Comparison of ENCODE assay signal across 11 cellular contexts in the genomic region with DNA sequence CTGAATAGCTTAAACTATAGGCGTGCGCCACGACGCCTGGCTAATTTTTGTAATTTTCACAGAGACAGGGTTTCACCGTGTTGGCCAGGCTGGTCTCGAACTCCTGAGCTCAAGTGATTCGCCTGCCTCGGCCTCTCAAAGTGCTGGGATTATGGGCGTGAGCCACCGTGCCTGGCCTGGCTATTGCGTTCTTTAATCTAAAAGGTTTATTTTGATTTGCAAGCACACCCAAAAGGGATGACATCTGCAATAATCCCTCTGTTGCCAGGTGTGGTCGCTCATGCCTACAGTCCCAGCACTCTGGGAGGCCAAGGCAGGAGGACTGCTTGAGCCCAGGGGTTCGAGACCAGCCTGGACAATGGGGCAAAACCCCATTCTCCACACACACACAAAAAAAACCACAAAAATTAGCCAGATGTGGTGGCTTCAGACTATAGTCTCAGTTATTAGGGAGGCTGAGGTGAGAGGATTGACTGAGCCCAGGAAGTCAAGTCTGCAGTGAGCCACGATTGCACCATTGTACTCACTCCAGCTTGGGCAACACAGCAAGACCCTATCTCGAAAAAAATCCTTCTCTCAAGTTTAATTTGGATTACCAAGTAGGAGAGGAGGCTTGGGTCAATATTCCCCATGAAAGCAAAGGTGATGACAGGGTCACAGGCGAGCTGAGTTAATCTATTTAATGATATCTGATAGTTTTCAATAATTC.
DNase-seq lines count a peak whose midpoint lies in the region; ATAC-seq and TF ChIP-seq lines count a peak whose summit lies in the region.
"Had no signal": no experiment of that assay in that cellular context is flagged by ENCODE, and none has a peak within 500 bp of the region (broad histone marks: within the 10 kb centered on the region; RNA-seq: fewer than 3 reads in every experiment).

No MANE protein-coding gene starts in this region.

- H3K36me3 ChIP-seq in SK-N-MC (ENCODE audit: insufficient read depth, low read length): peaks cover 15% of the 10 kb centered on the region
- H3K36me3 ChIP-seq in left ventricle myocardium inferior: peaks cover 19% of the 10 kb centered on the region
- H3K36me3 ChIP-seq in psoas muscle (ENCODE audit: insufficient read depth in 1 of 2, low read depth in 1 of 2): peaks cover 4 to 15% of the 10 kb centered on the region in 2 donors

- peak in 3 of 4 donors; percentile 20 to 22 (median 20) for ATAC-seq in psoas muscle
- ATAC-seq: effector memory CD8-positive, alpha-beta T cell had no signal

- no peak overlapping the region for H3K4me3 ChIP-seq in AG04450 (ENCODE audit: low read depth, low read length)
- peak overlapping the region; percentile 68 for H3K4me3 ChIP-seq in SK-N-MC
- peak overlapping the region; percentile 65 for H3K4me3 ChIP-seq in left ventricle myocardium inferior
- H3K4me3 ChIP-seq in psoas muscle: peak overlapping the region; percentile 75

- no peak for TF ChIP-seq CTCF in AG04450 (IDR thresholded peaks at IDR 0.05; ENCODE audit: low read depth, low read length)
- TF ChIP-seq CTCF in left ventricle myocardium inferior (IDR thresholded peaks at IDR 0.05; ENCODE audit: borderline replicate concordance): no peak
- TF ChIP-seq CTCF in psoas muscle (IDR thresholded peaks at IDR 0.05): no peak
- no peak for TF ChIP-seq CTCF in GM13976 (IDR thresholded peaks at IDR 0.05; ENCODE audit: borderline replicate concordance, control extremely low read depth, extremely low read depth, insufficient read depth, missing control alignments)

- H3K9me3 ChIP-seq in AG04450 (ENCODE audit: control insufficient read depth, insufficient read depth, low read length) (no peaks in the 10 kb centered on the region), SK-N-MC (ENCODE audit: low read depth, low read length) (no peaks in the 10 kb centered on the region), left ventricle myocardium inferior (replicated peaks) (no peaks in the 10 kb centered on the region), psoas muscle (no peaks in the 10 kb centered on the region)

- no peaks in the 10 kb centered on the region for H3K27me3 ChIP-seq in AG04450 (ENCODE audit: control insufficient read depth, insufficient read depth, low read length)
- H3K27me3 ChIP-seq in left ventricle myocardium inferior (ENCODE audit: low read depth): no peaks in the 10 kb centered on the region
- no peaks in the 10 kb centered on the region for H3K27me3 ChIP-seq in psoas muscle (ENCODE audit: insufficient read depth in 3 of 3, low read length in 2 of 3)

- H3K27ac ChIP-seq in AG04450 (ENCODE audit: low read depth, low read length) (peak overlapping the region; percentile 76), SK-N-MC (peak overlapping the region; percentile 80), left ventricle myocardium inferior (replicated peaks) (peak overlapping the region; percentile 85), psoas muscle (peak overlapping the region; percentile 92)

- POLR2A ChIA-PET in AG04450 (lab: Yijun Ruan, JAX): interaction anchor here (0.5 to 2.8 kb wide), 4 partner anchors 15 to 185 kb away, joined by 3 to 14 read pairs (median 6); no protein-coding TSS in a partner anchor

- no peak for DNase-seq in AG04450 (ENCODE audit: low read depth, low spot score)
- no peak for DNase-seq in SK-N-MC (ENCODE audit: low read depth, low spot score)
- no peak for DNase-seq in left ventricle myocardium inferior
- no peak for DNase-seq in psoas muscle
- DNase-seq in GM13976 (ENCODE audit: low spot score): no peak
- no peak for DNase-seq in hippocampal formation (lab: John Stamatoyannopoulos, UW)
- DNase-seq in stimulated activated CD4-positive, alpha-beta T cell treated with anti-CD3 and anti-CD28 coated beads, Interleukin-15, amount 100 ng/mL, for 24 hours: no peak
- no peak for DNase-seq in NK-92 treated with Interleukin-12 subunit alpha and Interleukin-12 subunit beta, amount 100 ng/mL, for 24 hours (lab: John Stamatoyannopoulos, UW)
- DNase-seq: activated CD8-positive, alpha-beta memory T cell treated with anti-CD3 and anti-CD28 coated beads, Interleukin-2, amount 50 U/mL, for 4 hours; effector memory CD8-positive, alpha-beta T cell; GDM1 had no signal

- peak overlapping the region; percentile 32 for H3K9ac ChIP-seq in SK-N-MC (ENCODE audit: insufficient read length)

- intact Hi-C loops in left ventricle myocardium inferior (cut with micrococcal nuclease): no loop called here
- intact Hi-C loops in psoas muscle (cut with DNase I): loop anchor here in 1 of 2 donors (2.0 to 5.0 kb wide), 3 partner anchors 39 to 185 kb away; no protein-coding TSS in a partner anchor

- H3K4me1 ChIP-seq in left ventricle myocardium inferior (peaks cover 51% of the 10 kb centered on the region), psoas muscle (peaks cover 25% of the 10 kb centered on the region)

- CTCF ChIA-PET in AG04450 (lab: Charles Lee): no interaction called here

- in situ Hi-C loops in GM13976 (cut with MboI; ENCODE audit: low sequenced_read_pairs, unreplicated experiment): no loop called here

- 81 to 84% (median 83%) methylated on average over 16 of the region's 16 CpGs for WGBS in psoas muscle, 3 donors
